Comparison of ENCODE assay signal across 31 cellular contexts in the genomic region with DNA sequence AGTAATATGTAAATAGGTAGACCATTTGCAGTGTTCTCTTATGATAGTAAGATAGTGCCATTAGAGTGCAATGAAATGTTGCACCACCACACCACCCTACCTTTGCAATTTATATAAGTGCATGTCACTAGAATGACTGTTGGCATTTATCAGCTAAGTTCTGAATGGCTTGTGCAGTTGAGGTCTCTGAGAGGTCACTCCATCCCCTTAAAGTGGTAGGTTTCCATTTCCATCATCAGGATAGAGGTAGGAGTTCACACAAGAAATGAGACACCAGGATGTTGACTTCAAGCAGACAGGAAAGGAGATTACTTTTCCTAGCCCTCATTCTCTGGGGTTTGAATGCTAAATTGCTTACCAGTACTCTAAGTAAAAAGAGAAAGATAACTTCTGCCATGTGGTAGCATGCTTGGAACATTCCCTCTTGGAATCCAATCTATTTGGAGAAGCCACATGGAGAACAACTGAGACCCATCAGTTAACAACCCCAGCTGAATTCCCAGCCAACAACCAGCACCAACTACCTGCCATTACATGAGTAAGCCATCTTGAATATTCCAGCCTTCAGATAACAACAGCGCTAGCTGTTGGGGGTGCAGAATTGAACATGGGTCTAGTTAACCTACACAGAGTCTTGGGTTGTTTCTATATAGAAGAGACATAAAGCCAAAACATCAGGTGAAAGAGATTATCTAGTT.
"Had no signal": no experiment of that assay in that cellular context is flagged by ENCODE, and none has a peak within 500 bp of the region (broad histone marks: within the 10 kb centered on the region; RNA-seq: fewer than 3 reads in every experiment).

No MANE protein-coding gene starts in this region.

- H3K27me3 Mint-ChIP-seq: activated CD4-positive, alpha-beta memory T cell treated with anti-CD3 and anti-CD28 coated beads, Interleukin-2, amount 10 ng/mL, durations not matched to agents 7 days and 5 days; activated CD4-positive, alpha-beta T cell treated with anti-CD3 and anti-CD28 coated beads, Interleukin-2, amount 10 ng/mL, durations not matched to agents 7 days and 5 days; activated naive CD4-positive, alpha-beta T cell treated with anti-CD3 and anti-CD28 coated beads, Interleukin-2, amount 50 U/mL, for 24 hours had no signal

- H3K4me3 Mint-ChIP-seq: activated CD4-positive, alpha-beta memory T cell treated with anti-CD3 and anti-CD28 coated beads, Interleukin-2, amount 10 ng/mL, durations not matched to agents 7 days and 5 days; activated CD4-positive, alpha-beta T cell treated with anti-CD3 and anti-CD28 coated beads, Interleukin-2, amount 10 ng/mL, durations not matched to agents 7 days and 5 days; activated naive CD4-positive, alpha-beta T cell treated with anti-CD3 and anti-CD28 coated beads, Interleukin-2, amount 50 U/mL, for 24 hours; activated naive CD8-positive, alpha-beta T cell treated with anti-CD3 and anti-CD28 coated beads for 36 hours; activated naive CD8-positive, alpha-beta T cell treated with anti-CD3 and anti-CD28 coated beads, Interleukin-2, amount 50 U/mL, for 24 hours; endodermal cell; WTC11 had no signal

- H3K27ac ChIP-seq: adrenal gland, body of pancreas, cardiac muscle cell, colonic mucosa, esophagus squamous epithelium, gastroesophageal sphincter, heart right ventricle, VCaP had no signal

- DNase-seq: activated CD4-positive, alpha-beta memory T cell treated with anti-CD3 and anti-CD28 coated beads, Interleukin-2, amount 10 ng/mL, durations not matched to agents 7 days and 5 days; activated CD4-positive, alpha-beta T cell treated with anti-CD3 and anti-CD28 coated beads for 1 hour; activated CD4-positive, alpha-beta T cell treated with anti-CD3 and anti-CD28 coated beads for 4 hours; activated CD4-positive, alpha-beta T cell treated with anti-CD3 and anti-CD28 coated beads, Interleukin-2, amount 10 ng/mL, durations not matched to agents 7 days and 5 days; activated CD4-positive, alpha-beta T cell treated with anti-CD3 and anti-CD28 coated beads, Interleukin-2, amount 50 U/mL, for 4 hours; activated effector memory CD4-positive, alpha-beta T cell treated with Interleukin-2 at 50 U/mL for 16 hours; activated gamma-delta T cell treated with Interleukin-2 at 50 U/mL for 16 hours; activated naive CD4-positive, alpha-beta T cell treated with Interleukin-2 at 50 U/mL for 16 hours; activated naive CD8-positive, alpha-beta T cell treated with anti-CD3 and anti-CD28 coated beads for 36 hours; activated naive CD8-positive, alpha-beta T cell treated with anti-CD3 and anti-CD28 coated beads, Interleukin-2, amount 50 U/mL, for 24 hours; activated T-cell treated with anti-CD3 and anti-CD28 coated beads, Interleukin-2, amount 50 U/mL, for 1 hour; activated T-cell treated with anti-CD3 and anti-CD28 coated beads, Interleukin-2, amount 50 U/mL, for 48 hours; adrenal gland; amygdala; aorta; body of pancreas; central memory CD4-positive, alpha-beta T cell; cerebellar nuclear complex; colonic mucosa; effector memory CD4-positive, alpha-beta T cell; endodermal cell; erythroblast; esophagus squamous epithelium; foreskin melanocyte; heart right ventricle; T-helper 2 cell had no signal

- ATAC-seq: activated naive CD8-positive, alpha-beta T cell treated with anti-CD3 and anti-CD28 coated beads, Interleukin-2, amount 50 U/mL, for 24 hours; body of pancreas; gastroesophageal sphincter; heart right ventricle; WTC11 had no signal

- H3K4me1 Mint-ChIP-seq: activated CD4-positive, alpha-beta memory T cell treated with anti-CD3 and anti-CD28 coated beads, Interleukin-2, amount 10 ng/mL, durations not matched to agents 7 days and 5 days; activated naive CD4-positive, alpha-beta T cell treated with anti-CD3 and anti-CD28 coated beads, Interleukin-2, amount 50 U/mL, for 24 hours; endodermal cell; WTC11 had no signal

- H3K9me3 Mint-ChIP-seq: activated CD4-positive, alpha-beta memory T cell treated with anti-CD3 and anti-CD28 coated beads, Interleukin-2, amount 10 ng/mL, durations not matched to agents 7 days and 5 days; activated CD4-positive, alpha-beta T cell treated with anti-CD3 and anti-CD28 coated beads, Interleukin-2, amount 10 ng/mL, durations not matched to agents 7 days and 5 days; activated naive CD4-positive, alpha-beta T cell treated with anti-CD3 and anti-CD28 coated beads, Interleukin-2, amount 50 U/mL, for 24 hours; activated naive CD8-positive, alpha-beta T cell treated with anti-CD3 and anti-CD28 coated beads for 36 hours; activated naive CD8-positive, alpha-beta T cell treated with anti-CD3 and anti-CD28 coated beads, Interleukin-2, amount 50 U/mL, for 24 hours; endodermal cell; WTC11 had no signal

- H3K27ac Mint-ChIP-seq: activated CD4-positive, alpha-beta memory T cell treated with anti-CD3 and anti-CD28 coated beads, Interleukin-2, amount 10 ng/mL, durations not matched to agents 7 days and 5 days; activated CD4-positive, alpha-beta T cell treated with anti-CD3 and anti-CD28 coated beads, Interleukin-2, amount 10 ng/mL, durations not matched to agents 7 days and 5 days; activated naive CD4-positive, alpha-beta T cell treated with anti-CD3 and anti-CD28 coated beads, Interleukin-2, amount 50 U/mL, for 24 hours; activated naive CD8-positive, alpha-beta T cell treated with anti-CD3 and anti-CD28 coated beads for 36 hours; activated naive CD8-positive, alpha-beta T cell treated with anti-CD3 and anti-CD28 coated beads, Interleukin-2, amount 50 U/mL, for 24 hours; endodermal cell; WTC11 had no signal
